ENCODE assay signal across 26 cellular contexts in genomic region chrX:9430346-9430745, GRCh38.
"Had no signal": no experiment of that assay in that cellular context is flagged by ENCODE, and none has a peak within 500 bp of the region (broad histone marks: within the 10 kb centered on the region; RNA-seq: fewer than 3 reads in every experiment).

No MANE protein-coding gene starts in this region.

- H3K27ac ChIP-seq: brain microvascular endothelial cell, esophagus muscularis mucosa, foreskin keratinocyte, gastrocnemius medialis, heart left ventricle had no signal

- DNase-seq: activated CD4-positive, alpha-beta memory T cell treated with anti-CD3 and anti-CD28 coated beads, Interleukin-2, amount 10 ng/mL, durations not matched to agents 7 days and 5 days; activated CD4-positive, alpha-beta T cell treated with anti-CD3 and anti-CD28 coated beads for 1 hour; activated CD4-positive, alpha-beta T cell treated with anti-CD3 and anti-CD28 coated beads for 4 hours; activated CD4-positive, alpha-beta T cell treated with anti-CD3 and anti-CD28 coated beads, Interleukin-2, amount 10 ng/mL, durations not matched to agents 7 days and 5 days; activated CD4-positive, alpha-beta T cell treated with anti-CD3 and anti-CD28 coated beads, Interleukin-2, amount 50 U/mL, for 4 hours; activated gamma-delta T cell; activated naive CD4-positive, alpha-beta T cell; activated naive CD4-positive, alpha-beta T cell treated with anti-CD3 and anti-CD28 coated beads, Interleukin-2, amount 10 ng/mL, durations not matched to agents 7 days and 5 days; activated naive CD8-positive, alpha-beta T cell treated with anti-CD3 and anti-CD28 coated beads, Interleukin-2, amount 10 ng/mL, durations not matched to agents 7 days and 5 days; activated T-cell treated with anti-CD3 and anti-CD28 coated beads, Interleukin-2, amount 50 U/mL, for 48 hours; brain microvascular endothelial cell; cortex of kidney; dermis blood vessel endothelial cell; effector CD4-positive, alpha-beta T cell; effector memory CD8-positive, alpha-beta T cell; erythroblast; foreskin keratinocyte; gastrocnemius medialis; glutamatergic neuron; heart left ventricle; T-helper 2 cell had no signal

- H3K4me3 ChIP-seq: esophagus muscularis mucosa, gastrocnemius medialis, heart left ventricle had no signal

- H3K4me1 Mint-ChIP-seq: activated CD4-positive, alpha-beta memory T cell treated with anti-CD3 and anti-CD28 coated beads, Interleukin-2, amount 10 ng/mL, durations not matched to agents 7 days and 5 days; activated CD4-positive, alpha-beta T cell treated with anti-CD3 and anti-CD28 coated beads, Interleukin-2, amount 10 ng/mL, durations not matched to agents 7 days and 5 days; activated naive CD4-positive, alpha-beta T cell treated with anti-CD3 and anti-CD28 coated beads, Interleukin-2, amount 10 ng/mL, durations not matched to agents 7 days and 5 days; activated naive CD8-positive, alpha-beta T cell treated with anti-CD3 and anti-CD28 coated beads, Interleukin-2, amount 10 ng/mL, durations not matched to agents 7 days and 5 days had no signal

- H3K9me3 ChIP-seq: gastrocnemius medialis had no signal

- H3K27ac Mint-ChIP-seq: activated CD4-positive, alpha-beta memory T cell treated with anti-CD3 and anti-CD28 coated beads, Interleukin-2, amount 10 ng/mL, durations not matched to agents 7 days and 5 days; activated CD4-positive, alpha-beta T cell treated with anti-CD3 and anti-CD28 coated beads, Interleukin-2, amount 10 ng/mL, durations not matched to agents 7 days and 5 days; activated naive CD4-positive, alpha-beta T cell treated with anti-CD3 and anti-CD28 coated beads, Interleukin-2, amount 10 ng/mL, durations not matched to agents 7 days and 5 days; activated naive CD4-positive, alpha-beta T cell treated with anti-CD3 and anti-CD28 coated beads, Interleukin-2, amount 50 U/mL, for 72 hours; activated naive CD8-positive, alpha-beta T cell treated with anti-CD3 and anti-CD28 coated beads, Interleukin-2, amount 10 ng/mL, durations not matched to agents 7 days and 5 days; activated T-helper 1 cell treated with anti-CD3 and anti-CD28 coated beads, Interleukin-12 subunit alpha, Interleukin-12 subunit beta, Interleukin-2, Interleukin-4 antibody, amounts not matched to agents 30 ng/mL and 10 ng/mL and 1 ng/mL, durations not matched to agents 14 hours and 24 hours and 36 hours; activated T-helper 2 cell treated with anti-CD3 and anti-CD28 coated beads, Interferon-gamma antibody, Interleukin-2, Interleukin-4, amounts not matched to agents 10 μg/mL and 5 μg/mL and 100 μg/mL, durations not matched to agents 14 hours and 24 hours and 36 hours; effector memory CD8-positive, alpha-beta T cell; WTC11 had no signal

- H3K27me3 Mint-ChIP-seq: activated CD4-positive, alpha-beta memory T cell treated with anti-CD3 and anti-CD28 coated beads, Interleukin-2, amount 10 ng/mL, durations not matched to agents 7 days and 5 days; activated CD4-positive, alpha-beta T cell treated with anti-CD3 and anti-CD28 coated beads, Interleukin-2, amount 10 ng/mL, durations not matched to agents 7 days and 5 days; activated naive CD4-positive, alpha-beta T cell treated with anti-CD3 and anti-CD28 coated beads, Interleukin-2, amount 10 ng/mL, durations not matched to agents 7 days and 5 days; effector memory CD8-positive, alpha-beta T cell had no signal

- H3K4me1 ChIP-seq: esophagus muscularis mucosa, foreskin keratinocyte, gastrocnemius medialis, heart left ventricle had no signal

- H3K36me3 ChIP-seq: brain microvascular endothelial cell, esophagus muscularis mucosa, gastrocnemius medialis, heart left ventricle had no signal

- H3K36me3 Mint-ChIP-seq: activated naive CD4-positive, alpha-beta T cell treated with anti-CD3 and anti-CD28 coated beads, Interleukin-2, amount 10 ng/mL, durations not matched to agents 7 days and 5 days; activated naive CD4-positive, alpha-beta T cell treated with anti-CD3 and anti-CD28 coated beads, Interleukin-2, amount 50 U/mL, for 72 hours; activated naive CD8-positive, alpha-beta T cell treated with anti-CD3 and anti-CD28 coated beads, Interleukin-2, amount 10 ng/mL, durations not matched to agents 7 days and 5 days had no signal

- H3K4me3 Mint-ChIP-seq: activated CD4-positive, alpha-beta memory T cell treated with anti-CD3 and anti-CD28 coated beads, Interleukin-2, amount 10 ng/mL, durations not matched to agents 7 days and 5 days; activated CD4-positive, alpha-beta T cell treated with anti-CD3 and anti-CD28 coated beads, Interleukin-2, amount 10 ng/mL, durations not matched to agents 7 days and 5 days; activated naive CD4-positive, alpha-beta T cell treated with anti-CD3 and anti-CD28 coated beads, Interleukin-2, amount 10 ng/mL, durations not matched to agents 7 days and 5 days; activated naive CD8-positive, alpha-beta T cell treated with anti-CD3 and anti-CD28 coated beads, Interleukin-2, amount 10 ng/mL, durations not matched to agents 7 days and 5 days; activated T-helper 1 cell treated with anti-CD3 and anti-CD28 coated beads, Interleukin-12 subunit alpha, Interleukin-12 subunit beta, Interleukin-2, Interleukin-4 antibody, amounts not matched to agents 30 ng/mL and 10 ng/mL and 1 ng/mL, durations not matched to agents 14 hours and 24 hours and 36 hours; effector memory CD8-positive, alpha-beta T cell; WTC11 had no signal

- H3K9me3 Mint-ChIP-seq: activated CD4-positive, alpha-beta memory T cell treated with anti-CD3 and anti-CD28 coated beads, Interleukin-2, amount 10 ng/mL, durations not matched to agents 7 days and 5 days; activated CD4-positive, alpha-beta T cell treated with anti-CD3 and anti-CD28 coated beads, Interleukin-2, amount 10 ng/mL, durations not matched to agents 7 days and 5 days; activated naive CD4-positive, alpha-beta T cell treated with anti-CD3 and anti-CD28 coated beads, Interleukin-2, amount 10 ng/mL, durations not matched to agents 7 days and 5 days; activated naive CD4-positive, alpha-beta T cell treated with anti-CD3 and anti-CD28 coated beads, Interleukin-2, amount 50 U/mL, for 72 hours; effector memory CD8-positive, alpha-beta T cell had no signal

- H3K27me3 ChIP-seq: brain microvascular endothelial cell, esophagus muscularis mucosa, foreskin keratinocyte, gastrocnemius medialis, heart left ventricle had no signal
